ENCODE assay signal across 13 cellular contexts in genomic region chr12:101777476-101777875, GRCh38. TPM values are rescaled to one million over a fixed set of nuclear protein-coding genes. Genes with fewer than 3 reads are reported as not detected.
DNase-seq lines count a peak whose midpoint lies in the region; ATAC-seq lines count a peak whose summit lies in the region.
"Had no signal": no experiment of that assay in that cellular context is flagged by ENCODE, and none has a peak within 500 bp of the region (broad histone marks: within the 10 kb centered on the region; RNA-seq: fewer than 3 reads in every experiment).

No MANE protein-coding gene starts in this region.

- no peaks in the 10 kb centered on the region for H3K27me3 Mint-ChIP-seq in activated naive CD4-positive, alpha-beta T cell treated with anti-CD3 and anti-CD28 coated beads, Interleukin-2, amount 50 U/mL, for 24 hours
- no peaks in the 10 kb centered on the region for H3K27me3 Mint-ChIP-seq in activated naive CD4-positive, alpha-beta T cell treated with anti-CD3 and anti-CD28 coated beads for 36 hours (ENCODE audit: low read depth)
- H3K27me3 Mint-ChIP-seq in immature natural killer cell (ENCODE audit: low read depth in 3 of 3), result peaks cover 0 to 2% (median 0%) of the 10 kb centered on the region in 3 donors

- H3K4me1 Mint-ChIP-seq in activated naive CD4-positive, alpha-beta T cell treated with anti-CD3 and anti-CD28 coated beads, Interleukin-2, amount 50 U/mL, for 24 hours, result peaks cover 7% of the 10 kb centered on the region
- H3K4me1 Mint-ChIP-seq in activated naive CD4-positive, alpha-beta T cell treated with anti-CD3 and anti-CD28 coated beads for 36 hours (ENCODE audit: low read depth), result peaks cover 12% of the 10 kb centered on the region
- H3K4me1 Mint-ChIP-seq in immature natural killer cell, result peaks cover 26 to 73% of the 10 kb centered on the region in 2 donors

- peak overlapping the region; percentile 71 for H3K27ac Mint-ChIP-seq in activated naive CD4-positive, alpha-beta T cell treated with anti-CD3 and anti-CD28 coated beads, Interleukin-2, amount 50 U/mL, for 24 hours
- no peak overlapping the region for H3K27ac Mint-ChIP-seq in activated naive CD4-positive, alpha-beta T cell treated with anti-CD3 and anti-CD28 coated beads for 36 hours
- peak overlapping the region; percentile 42 to 86 (median 74) for H3K27ac Mint-ChIP-seq in immature natural killer cell

- H3K27ac ChIP-seq in substantia nigra (ENCODE audit: low read depth, low read length, poor library complexity, severe bottlenecking), result peak overlapping the region; percentile 35
- H3K27ac ChIP-seq: SJSA1 had no signal

- no peak for DNase-seq in activated naive CD4-positive, alpha-beta T cell treated with anti-CD3 and anti-CD28 coated beads for 36 hours
- DNase-seq in SK-MEL-5 (ENCODE audit: low read depth, low spot score), result peak; percentile 86
- DNase-seq in immature natural killer cell, result no peak
- peak in 21 of 49 donors; percentile 4 to 77 (median 21) for DNase-seq in substantia nigra (lab: John Stamatoyannopoulos, UW)
- DNase-seq in H4 (ENCODE audit: low spot score), result no peak
- DNase-seq: activated CD4-positive, alpha-beta T cell treated with anti-CD3 and anti-CD28 coated beads for 48 hours; activated naive CD4-positive, alpha-beta T cell treated with anti-CD3 and anti-CD28 coated beads, Interleukin-2, amount 50 U/mL, for 16 hours; NCI-H1105; NCI-H524 treated with DMSO at 0.1 percent for 48 hours had no signal

- peaks cover 3% of the 10 kb centered on the region for H3K36me3 Mint-ChIP-seq in activated naive CD4-positive, alpha-beta T cell treated with anti-CD3 and anti-CD28 coated beads, Interleukin-2, amount 50 U/mL, for 24 hours
- no peaks in the 10 kb centered on the region for H3K36me3 Mint-ChIP-seq in activated naive CD4-positive, alpha-beta T cell treated with anti-CD3 and anti-CD28 coated beads for 36 hours (ENCODE audit: low read depth)
- H3K36me3 Mint-ChIP-seq in immature natural killer cell, result peaks cover 7 to 42% (median 24%) of the 10 kb centered on the region in 3 donors

- no peak for ATAC-seq in activated CD4-positive, CD25-positive, alpha-beta regulatory T cell treated with anti-CD3 and anti-CD28 coated beads, Interleukin-2, amount 50 U/mL, for 24 hours
- no peak for ATAC-seq in GM18873 (IDR thresholded peaks at IDR 0.05; ENCODE audit: low FRiP score, unreplicated experiment)

- no peaks in the 10 kb centered on the region for H3K9me3 Mint-ChIP-seq in activated naive CD4-positive, alpha-beta T cell treated with anti-CD3 and anti-CD28 coated beads, Interleukin-2, amount 50 U/mL, for 24 hours
- no peaks in the 10 kb centered on the region for H3K9me3 Mint-ChIP-seq in activated naive CD4-positive, alpha-beta T cell treated with anti-CD3 and anti-CD28 coated beads for 36 hours
- no peaks in the 10 kb centered on the region for H3K9me3 Mint-ChIP-seq in immature natural killer cell

- intact Hi-C loops in activated naive CD4-positive, alpha-beta T cell treated with anti-CD3 and anti-CD28 coated beads for 36 hours (cut with micrococcal nuclease), result loop anchor here (10.0 kb wide), 1 partner anchor 707 kb away; the partner anchor contains the start of gene IGF1

- H3K4me3 Mint-ChIP-seq in activated naive CD4-positive, alpha-beta T cell treated with anti-CD3 and anti-CD28 coated beads, Interleukin-2, amount 50 U/mL, for 24 hours, result no peak overlapping the region
- no peak overlapping the region for H3K4me3 Mint-ChIP-seq in activated naive CD4-positive, alpha-beta T cell treated with anti-CD3 and anti-CD28 coated beads for 36 hours
- H3K4me3 Mint-ChIP-seq in immature natural killer cell, result no peak overlapping the region

- in situ Hi-C loops in SK-MEL-5 (cut with HindIII; ENCODE audit: low pct_unique_long_range_greater_than_20kb, low sequenced_read_pairs), result no loop called here

- CTCF ChIA-PET in activated naive CD4-positive, alpha-beta T cell treated with anti-CD3 and anti-CD28 coated beads for 36 hours (lab: Charles Lee), result interaction anchor here (0.5 to 3.5 kb wide), 4 partner anchors 52 to 294 kb away, joined by 4 to 23 read pairs (median 11); partner anchors contain the start of gene GNPTAB

RNA-seq across cellular contexts. Expression of gene SYCP3, which starts 38.2 kb away (rescaled TPM):
- not detected for total RNA-seq in activated naive CD4-positive, alpha-beta T cell treated with anti-CD3 and anti-CD28 coated beads for 36 hours
- 0.29 and 0.63 TPM in 2 replicates for total RNA-seq in SK-MEL-5 (2014; rRNA removed; shearing (Covaris generic))
- polyA plus RNA-seq in SK-MEL-5 (2015; cell fraction: cytosol; rRNA removed), result 0.10 TPM in 1 of 2 replicates, not detected in the other
- 0.39 and 2.6 TPM in 2 replicates for polyA plus RNA-seq in SK-MEL-5 (2015; cell fraction: nucleus; rRNA removed)
- under 1 TPM in 1 of 3 donors, not detected in 2; 0.18 TPM for polyA plus RNA-seq in immature natural killer cell
- total RNA-seq in H4 (2014; rRNA removed; shearing (Covaris generic)), result not detected in 2 replicates
- total RNA-seq: SJSA1 had no signal

RNA-seq across cellular contexts. Expression of gene GNPTAB, which starts 53.3 kb away (rescaled TPM):
- total RNA-seq in activated naive CD4-positive, alpha-beta T cell treated with anti-CD3 and anti-CD28 coated beads for 36 hours, result 10 to 100 TPM; 13.6 to 13.7 TPM
- 108 and 110 TPM in 2 replicates for total RNA-seq in SK-MEL-5 (2014; rRNA removed; shearing (Covaris generic))
- 122 and 159 TPM in 2 replicates for polyA plus RNA-seq in SK-MEL-5 (2015; cell fraction: cytosol; rRNA removed)
- 88.1 and 125 TPM in 2 replicates for polyA plus RNA-seq in SK-MEL-5 (2015; cell fraction: nucleus; rRNA removed)
- polyA plus RNA-seq in immature natural killer cell, result 100 to 1,000 TPM; 155 to 253 (median 185) TPM
- total RNA-seq in H4 (2014; rRNA removed; shearing (Covaris generic)), result 11.9 and 18.4 TPM in 2 replicates
